In genomic region chr19:29610574-29611271, GRCh38 we compare ENCODE assay signal across 8 cellular contexts. TPM values are rescaled to one million over a fixed set of nuclear protein-coding genes. Genes with fewer than 3 reads are reported as not detected.
DNase-seq lines count a peak whose midpoint lies in the region; ATAC-seq and TF ChIP-seq lines count a peak whose summit lies in the region.

No MANE protein-coding gene starts in this region.

- H3K27me3 ChIP-seq in mesenchymal stem cell (ENCODE audit: control insufficient read depth in 1 of 2, insufficient read depth in 1 of 2, low read length in 2 of 2), result no peaks in the 10 kb centered on the region

- H3K27ac ChIP-seq in mesenchymal stem cell (ENCODE audit: low read length, poor library complexity, severe bottlenecking), result no peak overlapping the region

- peak overlapping the region; percentile 53 for H3K9ac ChIP-seq in mesenchymal stem cell (ENCODE audit: low read length)

- no peak overlapping the region for H2BK15ac ChIP-seq in mesenchymal stem cell (ENCODE audit: low read depth, poor library complexity, severe bottlenecking)

- ATAC-seq in HG03342 (IDR thresholded peaks at IDR 0.05; ENCODE audit: unreplicated experiment), result peak; percentile 70

- DNase-seq in CD14-positive monocyte (ENCODE audit: low spot score) (peak; percentile 82), GM19238 (ENCODE audit: insufficient read length, low spot score) (peak; percentile 81), NCI-H69 (lab: John Stamatoyannopoulos, UW) (peak; percentile 74), mesenchymal stem cell (peak; percentile 83)
- peak; percentile 89 for DNase-seq in activated CD4-positive, alpha-beta memory T cell treated with anti-CD3 and anti-CD28 coated beads for 36 hours
- DNase-seq in effector CD8-positive, alpha-beta T cell (lab: John Stamatoyannopoulos, UW), result peak; percentile 72
- DNase-seq in stimulated activated CD8-positive, alpha-beta memory T cell treated with anti-CD3 and anti-CD28 coated beads, Interleukin-2, amount 100 ng/mL, for 48 hours (ENCODE audit: low read depth in 2 of 2), result peak; percentile 73 to 74

- TF ChIP-seq CTCF in CD14-positive monocyte (IDR thresholded peaks at IDR 0.05), result peak; percentile 85

- POLR2A ChIA-PET in activated CD4-positive, alpha-beta memory T cell treated with anti-CD3 and anti-CD28 coated beads for 36 hours (lab: Charles Lee), result interaction anchor here (0.6 to 2.4 kb wide), 9 partner anchors 12 to 105 kb away, joined by 3 to 15 read pairs (median 3); partner anchors contain the start of gene C19orf12

- no peak overlapping the region for H2BK12ac ChIP-seq in mesenchymal stem cell (ENCODE audit: low read length in 2 of 2)

- no peak overlapping the region for H3K18ac ChIP-seq in mesenchymal stem cell (ENCODE audit: low read depth in 1 of 2, low read length in 2 of 2)

- H3K4me3 Mint-ChIP-seq in CD14-positive monocyte, result no peak overlapping the region
- H3K4me3 Mint-ChIP-seq in activated CD4-positive, alpha-beta memory T cell treated with anti-CD3 and anti-CD28 coated beads for 36 hours, result no peak overlapping the region

- H3K36me3 Mint-ChIP-seq in CD14-positive monocyte, result peaks cover 56 to 66% of the 10 kb centered on the region in 2 donors
- H3K36me3 Mint-ChIP-seq in activated CD4-positive, alpha-beta memory T cell treated with anti-CD3 and anti-CD28 coated beads for 36 hours, result peaks cover 38% of the 10 kb centered on the region

- H3K4me2 ChIP-seq in mesenchymal stem cell (ENCODE audit: low read length, poor library complexity, severe bottlenecking), result no peak overlapping the region

- peak overlapping the region in 5 of 7 donors; percentile 53 to 71 (median 68) for H3K27ac Mint-ChIP-seq in CD14-positive monocyte
- H3K27ac Mint-ChIP-seq in activated CD4-positive, alpha-beta memory T cell treated with anti-CD3 and anti-CD28 coated beads for 36 hours, result peak overlapping the region; percentile 64

- no peak overlapping the region for H3K4me3 ChIP-seq in mesenchymal stem cell (ENCODE audit: insufficient read depth in 1 of 2, low read depth in 1 of 2, low read length in 2 of 2)

- no peak overlapping the region for H4K8ac ChIP-seq in mesenchymal stem cell (ENCODE audit: low read length)

- H3K4me1 Mint-ChIP-seq in CD14-positive monocyte, result peaks cover 13% of the 10 kb centered on the region
- peaks cover 17% of the 10 kb centered on the region for H3K4me1 Mint-ChIP-seq in activated CD4-positive, alpha-beta memory T cell treated with anti-CD3 and anti-CD28 coated beads for 36 hours (ENCODE audit: low read depth)

- CTCF ChIA-PET in activated CD4-positive, alpha-beta memory T cell treated with anti-CD3 and anti-CD28 coated beads for 36 hours (lab: Charles Lee), result interaction anchor here (0.6 to 7.3 kb wide), 35 partner anchors 10 to 712 kb away, joined by 3 to 192 read pairs (median 4); partner anchors contain the start of genes C19orf12, PLEKHF1 and URI1

- H3K9me3 ChIP-seq in mesenchymal stem cell (ENCODE audit: control insufficient read depth, low read length), result no peaks in the 10 kb centered on the region

- peaks cover 15% of the 10 kb centered on the region for H3K79me1 ChIP-seq in mesenchymal stem cell (replicated peaks; ENCODE audit: low read length, poor library complexity, severe bottlenecking)

- H4K91ac ChIP-seq in mesenchymal stem cell (ENCODE audit: low read length), result no peak overlapping the region

- H2AK5ac ChIP-seq in mesenchymal stem cell (ENCODE audit: low read length, severe bottlenecking), result no peak overlapping the region

- no peak overlapping the region for H3K23ac ChIP-seq in mesenchymal stem cell (ENCODE audit: low read length in 2 of 2)

- H2AFZ ChIP-seq in mesenchymal stem cell (ENCODE audit: low read depth, low read length), result no peak overlapping the region

- H3K4me1 ChIP-seq in mesenchymal stem cell (ENCODE audit: control insufficient read depth, insufficient read depth, low read depth, low read length), result peaks cover 5% of the 10 kb centered on the region

- no peaks in the 10 kb centered on the region for H3K9me3 Mint-ChIP-seq in CD14-positive monocyte
- H3K9me3 Mint-ChIP-seq in activated CD4-positive, alpha-beta memory T cell treated with anti-CD3 and anti-CD28 coated beads for 36 hours, result no peaks in the 10 kb centered on the region

- no peak overlapping the region for H3K14ac ChIP-seq in mesenchymal stem cell (ENCODE audit: low read length in 2 of 2)

- peaks cover 58 to 67% of the 10 kb centered on the region in 2 experiments for H3K36me3 ChIP-seq in mesenchymal stem cell (ENCODE audit: control insufficient read depth in 1 of 2, insufficient read depth in 2 of 2, low read depth in 1 of 2, low read length in 2 of 2)

- H3K4ac ChIP-seq in mesenchymal stem cell (ENCODE audit: low read depth in 1 of 2, low read length in 2 of 2), result no peak overlapping the region

- intact Hi-C loops in CD14-positive monocyte (cut with micrococcal nuclease), result loop anchor here (2.0 to 5.0 kb wide), 2 partner anchors 57 to 104 kb away; partner anchors contain the start of genes PLEKHF1 (in 2 of the 2) and C19orf12 (in 1 of the 2)
- intact Hi-C loops in activated CD4-positive, alpha-beta memory T cell treated with anti-CD3 and anti-CD28 coated beads for 36 hours (cut with micrococcal nuclease), result loop anchor here (1.0 to 2.0 kb wide), 4 partner anchors 58 to 226 kb away; no protein-coding TSS in a partner anchor

- no peak overlapping the region for H2BK5ac ChIP-seq in mesenchymal stem cell (ENCODE audit: low read depth, low read length, poor library complexity, severe bottlenecking)

- peaks cover 0 to 4% (median 0%) of the 10 kb centered on the region in 3 donors for H3K27me3 Mint-ChIP-seq in CD14-positive monocyte (ENCODE audit: low read depth in 3 of 3)
- no peaks in the 10 kb centered on the region for H3K27me3 Mint-ChIP-seq in activated CD4-positive, alpha-beta memory T cell treated with anti-CD3 and anti-CD28 coated beads for 36 hours

- H2BK120ac ChIP-seq in mesenchymal stem cell (ENCODE audit: low read depth, low read length), result no peak overlapping the region

- WGBS in mesenchymal stem cell, result 47% methylated on average over 19 of the region's 19 CpGs

RNA-seq across cellular contexts. Expression of gene POP4, which starts 4.6 kb away (rescaled TPM):
- polyA plus RNA-seq in CD14-positive monocyte, result 100 to 1,000 TPM; 161 to 162 TPM
- total RNA-seq in activated CD4-positive, alpha-beta memory T cell treated with anti-CD3 and anti-CD28 coated beads for 36 hours, result 100 to 1,000 TPM; 102 to 103 TPM
- polyA plus RNA-seq in mesenchymal stem cell (2013, experiment 1 of 2), result 86.9 TPM
- polyA plus RNA-seq in mesenchymal stem cell (2013, experiment 2 of 2), result 84.8 TPM

RNA-seq across cellular contexts. Expression of gene PLEKHF1, which starts 54.5 kb away (rescaled TPM):
- under 1 TPM; 0.11 to 0.26 TPM for polyA plus RNA-seq in CD14-positive monocyte
- total RNA-seq in activated CD4-positive, alpha-beta memory T cell treated with anti-CD3 and anti-CD28 coated beads for 36 hours, result 10 to 100 TPM; 23.6 to 24.3 TPM
- 3.8 TPM for polyA plus RNA-seq in mesenchymal stem cell (2013, experiment 1 of 2)
- 3.8 TPM for polyA plus RNA-seq in mesenchymal stem cell (2013, experiment 2 of 2)
